16 cellular contexts compared by ENCODE assay signal in genomic region chr1:226133504-226134123, GRCh38. TPM values are rescaled to one million over a fixed set of nuclear protein-coding genes. Genes with fewer than 3 reads are reported as not detected.
DNase-seq lines count a peak whose midpoint lies in the region; TF ChIP-seq lines count a peak whose summit lies in the region.
"Had no signal": no experiment of that assay in that cellular context is flagged by ENCODE, and none has a peak within 500 bp of the region (broad histone marks: within the 10 kb centered on the region; RNA-seq: fewer than 3 reads in every experiment).

No MANE protein-coding gene starts in this region.

- no peak for TF ChIP-seq CTCF in 22Rv1 (IDR thresholded peaks at IDR 0.05)
- TF ChIP-seq CTCF in endothelial cell (IDR thresholded peaks at IDR 0.05; ENCODE audit: unreplicated experiment), result no peak

- H3K79me1 ChIP-seq in neuronal stem cell (ENCODE audit: low read depth, low read length), result no peaks in the 10 kb centered on the region

- H3K18ac ChIP-seq in neuronal stem cell (ENCODE audit: low read length), result peak overlapping the region; percentile 18

- no peaks in the 10 kb centered on the region for H3K27me3 ChIP-seq in neuronal stem cell (ENCODE audit: control insufficient read depth in 3 of 3, insufficient read depth in 3 of 3, low read depth in 1 of 3, low read length in 3 of 3)
- H3K27me3 ChIP-seq in effector memory CD4-positive, alpha-beta T cell (replicated peaks; ENCODE audit: control insufficient read depth, insufficient read depth, low read length, poor library complexity, severe bottlenecking), result no peaks in the 10 kb centered on the region

- H3K27me3 Mint-ChIP-seq in endothelial cell (ENCODE audit: unreplicated experiment), result peaks cover 3% of the 10 kb centered on the region

- H3K4me1 Mint-ChIP-seq in endothelial cell (ENCODE audit: unreplicated experiment), result no peaks in the 10 kb centered on the region

- no peak overlapping the region for H3K4me2 ChIP-seq in neuronal stem cell (ENCODE audit: insufficient read depth, low read length, poor library complexity, severe bottlenecking)

- no peak overlapping the region for H4K91ac ChIP-seq in neuronal stem cell (ENCODE audit: low read depth, low read length, poor library complexity)

- H3K9me3 Mint-ChIP-seq in endothelial cell (ENCODE audit: unreplicated experiment), result no peaks in the 10 kb centered on the region

- no CpG with 5 or more reads among the region's 6 CpGs for WGBS in neuronal stem cell (ENCODE audit: extremely low coverage in 2 of 2, insufficient read length in 2 of 2, insufficient replicate concordance in 1 of 2), 2 donors

- no peak overlapping the region for H2BK12ac ChIP-seq in neuronal stem cell (ENCODE audit: low read length)

- no peak overlapping the region for H3K23ac ChIP-seq in neuronal stem cell (ENCODE audit: low read depth, low read length, poor library complexity)

- H3K4me3 Mint-ChIP-seq in endothelial cell (ENCODE audit: unreplicated experiment), result no peak overlapping the region

- peak overlapping the region; percentile 20 for H2AK5ac ChIP-seq in neuronal stem cell (ENCODE audit: low read depth, low read length)

- no peak overlapping the region for H3K9ac ChIP-seq in neuronal stem cell (ENCODE audit: low read depth, low read length, poor library complexity)

- DNase-seq in HuH-7 (ENCODE audit: low spot score) (peak; percentile 5), endothelial cell (ENCODE audit: low spot score) (no peak), neuronal stem cell (ENCODE audit: low spot score) (no peak), RPMI8226 (no peak), NCI-H226 (no peak)
- DNase-seq in stimulated activated CD4-positive, alpha-beta T cell treated with anti-CD3 and anti-CD28 coated beads, Interleukin-2, amount 100 ng/mL, for 24 hours, result no peak
- DNase-seq in effector memory CD4-positive, alpha-beta T cell, result no peak
- DNase-seq: activated naive CD4-positive, alpha-beta T cell; effector CD8-positive, alpha-beta T cell; NCI-H1048; NCI-H2171; NK-92 treated with Interleukin-12 subunit alpha and Interleukin-12 subunit beta, amount 100 ng/mL, for 24 hours; retina; SIG-M5; stimulated activated CD4-positive, alpha-beta T cell treated with anti-CD3 and anti-CD28 coated beads, Interleukin-4, amount 100 ng/mL, for 24 hours had no signal

- peak overlapping the region; percentile 94 for H3K27ac ChIP-seq in 22Rv1
- no peak overlapping the region for H3K27ac ChIP-seq in neuronal stem cell (replicated peaks; ENCODE audit: low read length)
- no peak overlapping the region for H3K27ac ChIP-seq in effector memory CD4-positive, alpha-beta T cell (ENCODE audit: insufficient read depth, low read length, poor library complexity, severe bottlenecking)

- peak overlapping the region; percentile 36 for H2AFZ ChIP-seq in neuronal stem cell (ENCODE audit: low read length)

- H4K8ac ChIP-seq in neuronal stem cell (ENCODE audit: low read depth, low read length), result no peak overlapping the region

- H3K27ac Mint-ChIP-seq in endothelial cell (ENCODE audit: unreplicated experiment), result peak overlapping the region; percentile 28

- no peak overlapping the region for H2BK5ac ChIP-seq in neuronal stem cell (ENCODE audit: low read length)

- H3K36me3 Mint-ChIP-seq in endothelial cell (ENCODE audit: low read depth, unreplicated experiment), result no peaks in the 10 kb centered on the region

- no peaks in the 10 kb centered on the region for H3K36me3 ChIP-seq in neuronal stem cell (replicated peaks in 1 of 2; ENCODE audit: control insufficient read depth in 2 of 2, insufficient read depth in 2 of 2, low read length in 2 of 2)
- no peaks in the 10 kb centered on the region for H3K36me3 ChIP-seq in effector memory CD4-positive, alpha-beta T cell (ENCODE audit: control insufficient read depth, insufficient read depth, low read length)

- H3K14ac ChIP-seq in neuronal stem cell (ENCODE audit: low read length), result no peak overlapping the region

- no peak overlapping the region for H2BK120ac ChIP-seq in neuronal stem cell (ENCODE audit: low read depth, low read length)

- H3K4ac ChIP-seq in neuronal stem cell (ENCODE audit: low read length), result no peak overlapping the region

- no peak overlapping the region for H3K4me3 ChIP-seq in neuronal stem cell (ENCODE audit: low read length in 2 of 2)
- H3K4me3 ChIP-seq in effector memory CD4-positive, alpha-beta T cell (ENCODE audit: insufficient read depth, low read depth, low read length, poor library complexity, severe bottlenecking), result no peak overlapping the region

- H3K4me1 ChIP-seq in neuronal stem cell (ENCODE audit: control insufficient read depth in 2 of 2, insufficient read depth in 1 of 2, low read depth in 1 of 2, low read length in 2 of 2), result peaks cover 7 to 8% of the 10 kb centered on the region in 2 donors
- H3K4me1 ChIP-seq in effector memory CD4-positive, alpha-beta T cell (ENCODE audit: control insufficient read depth, insufficient read depth, low read length, poor library complexity, severe bottlenecking), result no peaks in the 10 kb centered on the region

- peaks cover 0 to 2% of the 10 kb centered on the region in 2 donors for H3K9me3 ChIP-seq in neuronal stem cell (replicated peaks in 1 of 2; ENCODE audit: control insufficient read depth in 2 of 2, insufficient read depth in 1 of 2, low read depth in 1 of 2, low read length in 2 of 2)
- no peaks in the 10 kb centered on the region for H3K9me3 ChIP-seq in effector memory CD4-positive, alpha-beta T cell (ENCODE audit: control insufficient read depth, low read length)

- H2BK15ac ChIP-seq in neuronal stem cell (ENCODE audit: low read length), result no peak overlapping the region

RNA-seq across cellular contexts. Expression of gene ACBD3, which starts 52.9 kb away (rescaled TPM):
- total RNA-seq in endothelial cell (ENCODE audit: unreplicated experiment), result 27.4 TPM
- 17.2 TPM for polyA plus RNA-seq in neuronal stem cell (2013, experiment 1 of 2)
- 17.4 TPM for polyA plus RNA-seq in neuronal stem cell (2013, experiment 2 of 2)
